8 cellular contexts compared by ENCODE assay signal in the genomic region with DNA sequence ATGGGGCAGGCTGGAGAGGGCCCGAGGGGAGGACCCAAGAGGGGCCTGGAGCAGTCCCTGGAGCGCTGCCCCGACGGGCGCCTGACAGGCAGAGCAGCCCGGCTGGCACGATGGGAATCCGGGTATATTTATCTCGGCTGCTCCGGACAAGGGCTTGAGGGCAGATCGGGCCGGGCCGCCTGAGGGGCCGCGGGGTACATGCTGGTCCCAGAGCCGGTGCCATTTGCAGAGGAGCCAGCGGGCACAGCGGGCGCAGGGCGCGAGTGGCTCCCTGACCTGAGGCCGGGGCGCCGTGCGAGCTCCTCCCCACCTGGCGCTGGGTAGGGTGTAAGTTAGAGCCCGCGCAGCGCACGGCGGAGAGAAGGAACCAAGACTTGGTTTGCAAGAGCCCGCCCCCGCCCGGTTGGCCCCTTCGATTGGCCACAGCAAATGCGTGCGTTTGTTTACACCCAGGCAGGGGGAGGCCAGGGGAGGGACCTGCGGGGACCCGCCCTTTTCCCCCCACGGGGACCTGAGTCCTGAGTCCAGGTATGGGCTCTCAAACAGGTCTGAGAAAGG. TPM values are rescaled to one million over a fixed set of nuclear protein-coding genes. Genes with fewer than 3 reads are reported as not detected.
DNase-seq lines count a peak whose midpoint lies in the region; ATAC-seq and TF ChIP-seq lines count a peak whose summit lies in the region.

No MANE protein-coding gene starts in this region.

- H3K9me3 ChIP-seq in HUES6 (ENCODE audit: control insufficient read depth, insufficient read depth, low read depth, low read length): no peaks in the 10 kb centered on the region
- no peaks in the 10 kb centered on the region for H3K9me3 ChIP-seq in WERI-Rb-1 (ENCODE audit: severe bottlenecking)
- no peaks in the 10 kb centered on the region for H3K9me3 ChIP-seq in esophagus squamous epithelium
- H3K9me3 ChIP-seq in parathyroid adenoma (ENCODE audit: control insufficient read depth, low read length): no peaks in the 10 kb centered on the region

- H3K4me1 ChIP-seq in HUES6 (ENCODE audit: control insufficient read depth, insufficient read depth, low read length) (peaks cover 27% of the 10 kb centered on the region), esophagus squamous epithelium (peaks cover 13 to 22% (median 16%) of the 10 kb centered on the region in 3 donors), parathyroid adenoma (no peaks in the 10 kb centered on the region)

- intact Hi-C loops in esophagus squamous epithelium (cut with DNase I): no loop called here

- ATAC-seq in GM18520 (IDR thresholded peaks at IDR 0.05; ENCODE audit: unreplicated experiment): no peak

- 7% methylated on average over 4 of the region's 40 CpGs; no CpG with 5 or more reads in 1 of the 2 donors for WGBS in esophagus squamous epithelium, 2 donors

- H3K4me2 ChIP-seq in parathyroid adenoma (ENCODE audit: low read length): peak overlapping the region; percentile 72

- peak overlapping the region; percentile 79 for H3K4me3 ChIP-seq in HUES6 (ENCODE audit: low read depth, low read length)
- peak overlapping the region; percentile 81 for H3K4me3 ChIP-seq in WERI-Rb-1 (ENCODE audit: low read depth, low read length)
- H3K4me3 ChIP-seq in esophagus squamous epithelium: peak overlapping the region; percentile 18 to 54 (median 36)
- peak overlapping the region; percentile 51 for H3K4me3 ChIP-seq in parathyroid adenoma (ENCODE audit: low read depth, low read length)

- H3K36me3 ChIP-seq in HUES6 (ENCODE audit: control insufficient read depth, insufficient read depth, low read length) (no peaks in the 10 kb centered on the region), WERI-Rb-1 (no peaks in the 10 kb centered on the region; the same call in 1 of the 2 replicates), esophagus squamous epithelium (no peaks in the 10 kb centered on the region), parathyroid adenoma (ENCODE audit: control insufficient read depth, insufficient read depth, low read length) (no peaks in the 10 kb centered on the region)

- DNase-seq in WERI-Rb-1 (peak; percentile 89), esophagus squamous epithelium (lab: John Stamatoyannopoulos, UW) (no peak), cerebellar cortex (ENCODE audit: low spot score) (no peak), epidermal melanocyte (ENCODE audit: insufficient read length, low spot score) (no peak), NCI-H1092 treated with DMSO at 0.1 percent for 48 hours (lab: John Stamatoyannopoulos, UW) (no peak)

- no peak for TF ChIP-seq CTCF in WERI-Rb-1 (IDR thresholded peaks at IDR 0.05; ENCODE audit: low read depth, low read length)
- no peak for TF ChIP-seq CTCF in esophagus squamous epithelium (IDR thresholded peaks at IDR 0.05)
- no peak for TF ChIP-seq CTCF in parathyroid adenoma (IDR thresholded peaks at IDR 0.05)

- H3K79me2 ChIP-seq in parathyroid adenoma: no peaks in the 10 kb centered on the region

- no peak for TF ChIP-seq POLR2A in esophagus squamous epithelium (IDR thresholded peaks at IDR 0.05)

- peaks cover 54% of the 10 kb centered on the region for H3K27me3 ChIP-seq in HUES6 (ENCODE audit: control insufficient read depth, insufficient read depth, low read length)
- H3K27me3 ChIP-seq in WERI-Rb-1 (ENCODE audit: insufficient read depth, low read depth, severe bottlenecking): no peaks in the 10 kb centered on the region
- H3K27me3 ChIP-seq in esophagus squamous epithelium: peaks cover 6 to 69% (median 12%) of the 10 kb centered on the region in 4 donors
- no peaks in the 10 kb centered on the region for H3K27me3 ChIP-seq in parathyroid adenoma (ENCODE audit: control insufficient read depth, insufficient read depth, low read length)

- H3K9ac ChIP-seq in HUES6 (ENCODE audit: low read length) (peak overlapping the region; percentile 31), parathyroid adenoma (no peak overlapping the region)

- H2AFZ ChIP-seq in parathyroid adenoma: peak overlapping the region; percentile 94

- H3K27ac ChIP-seq in HUES6 (ENCODE audit: low read depth, low read length) (no peak overlapping the region), WERI-Rb-1 (peak overlapping the region; percentile 83), esophagus squamous epithelium (no peak overlapping the region), parathyroid adenoma (no peak overlapping the region)

RNA-seq across cellular contexts. Expression of a gene that starts 0.7 kb away (rescaled TPM):
- not detected for total RNA-seq in esophagus squamous epithelium

RNA-seq across cellular contexts. Expression of a gene that starts 14.4 kb away (rescaled TPM):
- not detected for total RNA-seq in esophagus squamous epithelium

RNA-seq across cellular contexts. Expression of a gene that starts 30.2 kb away (rescaled TPM):
- total RNA-seq in esophagus squamous epithelium: 100 to 1,000 TPM in 2 of 4 donors, 10 to 100 TPM in 2; 39.8 to 122 (median 76.5) TPM

RNA-seq across cellular contexts. Expression of a gene that starts 50.7 kb away (rescaled TPM):
- total RNA-seq in esophagus squamous epithelium: 100 to 1,000 TPM in 3 of 4 donors, 10 to 100 TPM in 1; 56.8 to 146 (median 109) TPM
